Comparison of ENCODE assay signal across 16 cellular contexts in genomic region chr6:71852951-71853350, GRCh38. TPM values are rescaled to one million over a fixed set of nuclear protein-coding genes. Genes with fewer than 3 reads are reported as not detected.
DNase-seq lines count a peak whose midpoint lies in the region; ATAC-seq, FAIRE-seq and TF ChIP-seq lines count a peak whose summit lies in the region.
"Had no signal": no experiment of that assay in that cellular context is flagged by ENCODE, and none has a peak within 500 bp of the region (broad histone marks: within the 10 kb centered on the region; RNA-seq: fewer than 3 reads in every experiment).

No MANE protein-coding gene starts in this region.

- no peak overlapping the region for H3K56ac ChIP-seq in mesendoderm (ENCODE audit: low read length)

- TF ChIP-seq CTCF in GM23338 (conservative IDR thresholded peaks at IDR 0.05; ENCODE audit: low read depth in 2 of 2) (no peak), endothelial cell (IDR thresholded peaks at IDR 0.05; ENCODE audit: unreplicated experiment) (no peak)

- no peak overlapping the region for H2AK5ac ChIP-seq in mesendoderm (ENCODE audit: low read length)

- H3K79me1 ChIP-seq in mesendoderm (ENCODE audit: low read length) = no peaks in the 10 kb centered on the region

- H3K4me2 ChIP-seq in GM23338 (no peak overlapping the region), mesendoderm (ENCODE audit: low read length) (no peak overlapping the region)
- H3K4me2 ChIP-seq: A549; BLaER1 treated with 17β-estradiol and CSF1 and Interleukin-3, amounts not matched to agents 10 nM and 100 nM; KMS-11 had no signal

- no peak overlapping the region for H3K4ac ChIP-seq in mesendoderm (ENCODE audit: low read depth, low read length)

- H3K4me3 ChIP-seq in GM23338 = no peak overlapping the region
- no peak overlapping the region for H3K4me3 ChIP-seq in mesendoderm (ENCODE audit: low read length)
- H3K4me3 ChIP-seq: A549; BLaER1 treated with 17β-estradiol and CSF1 and Interleukin-3, amounts not matched to agents 10 nM and 100 nM had no signal

- no peak overlapping the region for H2BK15ac ChIP-seq in mesendoderm (replicated peaks; ENCODE audit: low read depth)

- no peaks in the 10 kb centered on the region for H3K4me1 ChIP-seq in GM23338 (ENCODE audit: insufficient read depth)
- H3K4me1 ChIP-seq in mesendoderm (ENCODE audit: control insufficient read depth, low read depth, low read length) = no peaks in the 10 kb centered on the region
- H3K4me1 ChIP-seq: A549 had no signal

- no peak overlapping the region for H4K8ac ChIP-seq in mesendoderm (ENCODE audit: low read depth, low read length)

- no peak overlapping the region for H3K18ac ChIP-seq in mesendoderm (ENCODE audit: low read length)

- H2AFZ ChIP-seq in GM23338 = peak overlapping the region; percentile 84

- H3K36me3 ChIP-seq in GM23338 (ENCODE audit: insufficient read depth) (no peaks in the 10 kb centered on the region), mesendoderm (ENCODE audit: control insufficient read depth, insufficient read depth, low read length) (no peaks in the 10 kb centered on the region)
- H3K36me3 ChIP-seq: BLaER1 treated with 17β-estradiol and CSF1 and Interleukin-3, amounts not matched to agents 10 nM and 100 nM had no signal

- FAIRE-seq in HTR-8/SVneo (lab: Jason Lieb, UNC) = no peak
- FAIRE-seq: A549, GM12892, GM19239, H54, HepG2 had no signal

- H3K4me3 Mint-ChIP-seq in GM23338 (no peak overlapping the region), endothelial cell (ENCODE audit: unreplicated experiment) (no peak overlapping the region)
- H3K4me3 Mint-ChIP-seq: CD4-positive, CD25-positive, alpha-beta regulatory T cell had no signal

- no peaks in the 10 kb centered on the region for H4K20me1 ChIP-seq in GM23338 (replicated peaks; ENCODE audit: insufficient read depth)
- H4K20me1 ChIP-seq: BLaER1 treated with 17β-estradiol and CSF1 and Interleukin-3, amounts not matched to agents 10 nM and 100 nM had no signal

- H3K23ac ChIP-seq in mesendoderm (ENCODE audit: low read length) = no peak overlapping the region

- H2BK120ac ChIP-seq in mesendoderm (ENCODE audit: low read depth, low read length) = no peak overlapping the region

- no peaks in the 10 kb centered on the region for H3K9me2 ChIP-seq in GM23338 (ENCODE audit: insufficient read depth)

- H3K9ac ChIP-seq in mesendoderm (ENCODE audit: low read length) = no peak overlapping the region
- H3K9ac ChIP-seq: BLaER1 treated with 17β-estradiol and CSF1 and Interleukin-3, amounts not matched to agents 10 nM and 100 nM; KMS-11 had no signal

- no peaks in the 10 kb centered on the region for H3F3A ChIP-seq in GM23338 (replicated peaks; ENCODE audit: low read depth)

- H3K27me3 Mint-ChIP-seq in GM23338 (ENCODE audit: insufficient read depth, low read depth, poor library complexity) = no peaks in the 10 kb centered on the region
- H3K27me3 Mint-ChIP-seq in endothelial cell (ENCODE audit: unreplicated experiment) = no peaks in the 10 kb centered on the region
- H3K27me3 Mint-ChIP-seq: CD4-positive, CD25-positive, alpha-beta regulatory T cell had no signal

- in situ Hi-C loops in G401 (cut with HindIII; ENCODE audit: low sequenced_read_pairs) = no loop called here

- no peaks in the 10 kb centered on the region for H3K9me3 Mint-ChIP-seq in GM23338
- H3K9me3 Mint-ChIP-seq in endothelial cell (ENCODE audit: unreplicated experiment) = no peaks in the 10 kb centered on the region

- no peaks in the 10 kb centered on the region for H3K27me3 ChIP-seq in GM23338 (ENCODE audit: insufficient read depth)
- H3K27me3 ChIP-seq in mesendoderm (ENCODE audit: insufficient read depth, low read length, poor library complexity) = no peaks in the 10 kb centered on the region
- H3K27me3 ChIP-seq: BLaER1 treated with 17β-estradiol and CSF1 and Interleukin-3, amounts not matched to agents 10 nM and 100 nM had no signal

- ATAC-seq in GM23338 (peak; percentile 50; the same call in 2 of the 3 replicates), HG02623 (IDR thresholded peaks at IDR 0.05; ENCODE audit: unreplicated experiment) (no peak)
- ATAC-seq: A549, HepG2 had no signal

- H3K27ac Mint-ChIP-seq in GM23338 (no peak overlapping the region), endothelial cell (ENCODE audit: unreplicated experiment) (no peak overlapping the region)
- H3K27ac Mint-ChIP-seq: CD4-positive, CD25-positive, alpha-beta regulatory T cell had no signal

- DNase-seq in G401 (ENCODE audit: low spot score) = peak; percentile 15
- peak; percentile 19 for DNase-seq in GM23338 (ENCODE audit: low spot score)
- DNase-seq in endothelial cell (ENCODE audit: low spot score) = peak; percentile 23
- DNase-seq in mesendoderm = peak; percentile 23
- DNase-seq in DMS153 treated with DMSO at 0.1 percent for 48 hours (lab: John Stamatoyannopoulos, UW; ENCODE audit: unreplicated experiment) = no peak
- no peak for DNase-seq in effector CD4-positive, alpha-beta T cell
- DNase-seq in HTR-8/SVneo (ENCODE audit: insufficient read length, low spot score) = no peak
- DNase-seq: CD4-positive, CD25-positive, alpha-beta regulatory T cell had no signal

- H4K5ac ChIP-seq in mesendoderm (ENCODE audit: low read length) = no peak overlapping the region

- H3K4me1 Mint-ChIP-seq in GM23338 (no peaks in the 10 kb centered on the region), endothelial cell (ENCODE audit: unreplicated experiment) (peaks cover 8% of the 10 kb centered on the region)
- H3K4me1 Mint-ChIP-seq: CD4-positive, CD25-positive, alpha-beta regulatory T cell had no signal

- H2BK5ac ChIP-seq in mesendoderm (ENCODE audit: low read length) = no peak overlapping the region

- WGBS in mesendoderm (ENCODE audit: extremely low coverage, insufficient coverage, low lambda C conversion rate) = no CpG with 5 or more reads among the region's 3 CpGs

- no peak overlapping the region for H3K27ac ChIP-seq in GM23338 (ENCODE audit: low read depth)
- no peak overlapping the region for H3K27ac ChIP-seq in mesendoderm (ENCODE audit: low read depth, low read length)
- H3K27ac ChIP-seq: A549; BLaER1 treated with 17β-estradiol and CSF1 and Interleukin-3, amounts not matched to agents 10 nM and 100 nM; KMS-11 had no signal

- no peaks in the 10 kb centered on the region for H3K79me2 ChIP-seq in GM23338 (replicated peaks; ENCODE audit: insufficient read depth)
- H3K79me2 ChIP-seq in mesendoderm (ENCODE audit: control insufficient read depth, insufficient read depth, low read length) = no peaks in the 10 kb centered on the region

- H3K36me3 Mint-ChIP-seq in GM23338 (ENCODE audit: low read depth) (no peaks in the 10 kb centered on the region), endothelial cell (ENCODE audit: low read depth, unreplicated experiment) (no peaks in the 10 kb centered on the region)
- H3K36me3 Mint-ChIP-seq: CD4-positive, CD25-positive, alpha-beta regulatory T cell had no signal

TF ChIP-seq in GM23338, 12 proteins besides CTCF, POLR2A, EP300 and RAD21 (continues in another document):
- TF ChIP-seq EZH2phosphoT487 (IDR thresholded peaks at IDR 0.05; ENCODE audit: unreplicated experiment) (no peak), ZNF114 (CRISPR knock-in tag; IDR thresholded peaks at IDR 0.05) (no peak), EZH2 (IDR thresholded peaks at IDR 0.05; ENCODE audit: low read depth, unreplicated experiment) (no peak), CREB1 (CRISPR knock-in tag; IDR thresholded peaks at IDR 0.05; ENCODE audit: low read depth) (no peak), STAT1 (IDR thresholded peaks at IDR 0.05; ENCODE audit: unreplicated experiment) (no peak), REST (IDR thresholded peaks at IDR 0.05; ENCODE audit: unreplicated experiment) (no peak), NANOG (IDR thresholded peaks at IDR 0.05; ENCODE audit: borderline replicate concordance) (no peak), JUNB (IDR thresholded peaks at IDR 0.05; ENCODE audit: unreplicated experiment) (no peak), POLR2AphosphoS5 (IDR thresholded peaks at IDR 0.05; ENCODE audit: low read depth) (no peak)

RNA-seq across cellular contexts. Expression of gene RIMS1, which starts 33.4 kb away (rescaled TPM):
- not detected in 2 replicates for total RNA-seq in G401 (2014; rRNA removed; shearing (Covaris generic))
- total RNA-seq in GM23338 (2014; rRNA removed; shearing (Covaris generic)) = 3.9 and 4.0 TPM in 2 replicates
- 0.89 and 1.1 TPM in 2 replicates for polyA plus RNA-seq in GM23338 (2016; fragmentation: Nextera tagmentation; extraction: Ambion mirVana)
- 1.8 TPM for total RNA-seq in endothelial cell (ENCODE audit: unreplicated experiment)
- polyA plus RNA-seq in mesendoderm (2013, experiment 1 of 2) = 1.1 TPM
- 1.2 TPM for polyA plus RNA-seq in mesendoderm (2013, experiment 2 of 2)
- total RNA-seq: CD4-positive, CD25-positive, alpha-beta regulatory T cell; HepG2 had no signal
- polyA plus RNA-seq: CD4-positive, CD25-positive, alpha-beta regulatory T cell; HepG2 had no signal

Comparison
In these comparisons a context has a peak if more than half of its experiments do, and no peak if none do; other contexts are left out.
1. DNase-seq: peak in G401 (single experiment), GM23338 (single experiment), endothelial cell (single experiment) and mesendoderm (single experiment); none in DMS153 treated with DMSO at 0.1 percent for 48 hours (single experiment), effector CD4-positive, alpha-beta T cell (single experiment) and HTR-8/SVneo (single experiment).